ENCODE assay signal across 12 cellular contexts in genomic region chr12:19946549-19946948, GRCh38.
DNase-seq lines count a peak whose midpoint lies in the region; ATAC-seq and TF ChIP-seq lines count a peak whose summit lies in the region.
"Had no signal": no experiment of that assay in that cellular context is flagged by ENCODE, and none has a peak within 500 bp of the region (broad histone marks: within the 10 kb centered on the region; RNA-seq: fewer than 3 reads in every experiment).

No MANE protein-coding gene starts in this region.

- H3K4me1 ChIP-seq in colonic mucosa: no peaks in the 10 kb centered on the region
- H3K4me1 ChIP-seq in foreskin keratinocyte: no peaks in the 10 kb centered on the region

- no peaks in the 10 kb centered on the region for H3K27me3 ChIP-seq in colonic mucosa
- H3K27me3 ChIP-seq in foreskin keratinocyte: no peaks in the 10 kb centered on the region
- H3K27me3 ChIP-seq: cardiac muscle cell, sigmoid colon had no signal

- peak; percentile 87 for DNase-seq in GM04503 (ENCODE audit: low read depth)
- peak; percentile 86 for DNase-seq in RPMI7951 (ENCODE audit: low read depth)
- DNase-seq in fibroblast of pulmonary artery (ENCODE audit: low read depth): peak; percentile 95
- DNase-seq in sciatic nerve (ENCODE audit: low spot score): no peak
- DNase-seq in mucosa of gallbladder (ENCODE audit: low spot score): no peak
- no peak for DNase-seq in colonic mucosa
- no peak for DNase-seq in foreskin keratinocyte
- DNase-seq in COLO668 (lab: John Stamatoyannopoulos, UW; ENCODE audit: unreplicated experiment): no peak
- DNase-seq: MM.1S; sigmoid colon; stimulated activated naive CD4-positive, alpha-beta T cell treated with Interleukin-2 at 50 U/mL for 16 hours had no signal

- no peak for TF ChIP-seq CTCF in fibroblast of pulmonary artery (IDR thresholded peaks at IDR 0.05; ENCODE audit: low read length, missing control alignments)
- no peak for TF ChIP-seq CTCF in colonic mucosa (IDR thresholded peaks at IDR 0.05)
- no peak for TF ChIP-seq CTCF in foreskin keratinocyte (conservative IDR thresholded peaks at IDR 0.05)

- intact Hi-C loops in sciatic nerve (cut with DNase I): no loop called here
- intact Hi-C loops in colonic mucosa (cut with DNase I): no loop called here

- H3K36me3 ChIP-seq in colonic mucosa: no peaks in the 10 kb centered on the region
- H3K36me3 ChIP-seq: cardiac muscle cell, sigmoid colon had no signal

- H3K27ac ChIP-seq in colonic mucosa (no peak overlapping the region), foreskin keratinocyte (no peak overlapping the region)
- H3K27ac ChIP-seq: cardiac muscle cell had no signal

- peak; percentile 68 for ATAC-seq in sciatic nerve
- no peak for ATAC-seq in foreskin keratinocyte

- H3K4me3 ChIP-seq in fibroblast of pulmonary artery (replicated peaks; ENCODE audit: low read depth, low read length) (peak overlapping the region; percentile 29), colonic mucosa (no peak overlapping the region)
- H3K4me3 ChIP-seq: cardiac muscle cell, sigmoid colon had no signal

- H3K9ac ChIP-seq in colonic mucosa (ENCODE audit: low read depth in 2 of 2, low read length in 2 of 2): no peak overlapping the region

- no peaks in the 10 kb centered on the region for H3K9me3 ChIP-seq in colonic mucosa
- H3K9me3 ChIP-seq: sigmoid colon had no signal

Comparison
In these comparisons a context has a peak if more than half of its experiments do, and no peak if none do; other contexts are left out.
1. DNase-seq: peak in GM04503 (single experiment), RPMI7951 (single experiment) and fibroblast of pulmonary artery (single experiment); none in sciatic nerve (single experiment), mucosa of gallbladder (single experiment), colonic mucosa (single experiment), foreskin keratinocyte (0 of 2) and COLO668 (single experiment).